In genomic region chr19:54095859-54096641, GRCh38 we compare ENCODE assay signal across 9 cellular contexts. TPM values are rescaled to one million over a fixed set of nuclear protein-coding genes. Genes with fewer than 3 reads are reported as not detected.
DNase-seq lines count a peak whose midpoint lies in the region; ATAC-seq and TF ChIP-seq lines count a peak whose summit lies in the region.
"Not testable (repeated sequence)": the region's sequence is repeated elsewhere in the genome, so short reads cannot be mapped to it uniquely, and the experiment has no call there.
"Had no signal": no experiment of that assay in that cellular context is flagged by ENCODE, and none has a peak within 500 bp of the region (broad histone marks: within the 10 kb centered on the region; RNA-seq: fewer than 3 reads in every experiment).

No MANE protein-coding gene starts in this region.

- not testable (repeated sequence) for H3K27me3 Mint-ChIP-seq in central memory CD8-positive, alpha-beta T cell
- peaks cover 0 to 11% of the 10 kb centered on the region in 2 donors for H3K27me3 Mint-ChIP-seq in natural killer cell (ENCODE audit: low read depth in 2 of 2)

- H3K27ac Mint-ChIP-seq in central memory CD8-positive, alpha-beta T cell (ENCODE audit: low read depth): peak overlapping the region; percentile 96
- H3K27ac Mint-ChIP-seq in natural killer cell: peak overlapping the region; percentile 92 to 93

- not testable (repeated sequence) for H3K27me3 ChIP-seq in HL-60 (ENCODE audit: insufficient read depth, poor library complexity, severe bottlenecking)

- peaks cover 14% of the 10 kb centered on the region for H3K36me3 Mint-ChIP-seq in central memory CD8-positive, alpha-beta T cell (ENCODE audit: insufficient read depth)
- not testable (repeated sequence) for H3K36me3 Mint-ChIP-seq in natural killer cell

- ATAC-seq in central memory CD8-positive, alpha-beta T cell (replicated peaks; ENCODE audit: extremely low read depth, poor library complexity, severe bottlenecking): peak; percentile 80
- peak; percentile 85 for ATAC-seq in left ventricle myocardium superior
- ATAC-seq in natural killer cell: peak; percentile 85 to 87 (median 86)

- peak overlapping the region; percentile 40; the same call in 1 of the 2 replicates for H3K4me3 ChIP-seq in HL-60 (replicated peaks; ENCODE audit: insufficient read depth, low read length)

- peaks cover 13% of the 10 kb centered on the region for H3K4me1 Mint-ChIP-seq in central memory CD8-positive, alpha-beta T cell
- H3K4me1 Mint-ChIP-seq in natural killer cell: peaks cover 17 to 19% of the 10 kb centered on the region in 2 donors

- H3K4me3 Mint-ChIP-seq in central memory CD8-positive, alpha-beta T cell: peak overlapping the region; percentile 79
- peak overlapping the region; percentile 98 for H3K4me3 Mint-ChIP-seq in natural killer cell

- DNase-seq in CD1c-positive myeloid dendritic cell (ENCODE audit: extremely low spot score) (peak; percentile 50), OCI-M1 (lab: John Stamatoyannopoulos, UW) (peak; percentile 21), left ventricle myocardium superior (peak; percentile 69), natural killer cell (peak; percentile 57)
- DNase-seq in HL-60 (ENCODE audit: low read depth in 1 of 2, low spot score in 1 of 2): not testable (repeated sequence)
- peak; percentile 71 for DNase-seq in activated CD8-positive, alpha-beta memory T cell treated with anti-CD3 and anti-CD28 coated beads, Interleukin-2, amount 50 U/mL, for 48 hours
- peak; percentile 39 to 50 for DNase-seq in central memory CD8-positive, alpha-beta T cell (ENCODE audit: low spot score in 2 of 2)
- peak; percentile 40 for DNase-seq in stimulated activated CD8-positive, alpha-beta memory T cell treated with anti-CD3 and anti-CD28 coated beads, Interleukin-12 subunit alpha, Interleukin-12 subunit beta, amount 100 ng/mL, for 4 hours (ENCODE audit: low read depth)

- intact Hi-C loops in left ventricle myocardium superior (cut with micrococcal nuclease); natural killer cell (cut with micrococcal nuclease): not testable (repeated sequence)

- H3K9me3 Mint-ChIP-seq in central memory CD8-positive, alpha-beta T cell; natural killer cell: not testable (repeated sequence)

- TF ChIP-seq CTCF in HL-60 (IDR thresholded peaks at IDR 0.05; ENCODE audit: insufficient read depth, low read length); natural killer cell (IDR thresholded peaks at IDR 0.05): not testable (repeated sequence)

- H3K27ac ChIP-seq in HL-60 (replicated peaks): not testable (repeated sequence)

RNA-seq across cellular contexts. Expression of gene OSCAR, which starts 4.6 kb away (rescaled TPM):
- total RNA-seq in left ventricle myocardium superior (1.1 TPM), natural killer cell (1 to 10 TPM; 2.3 to 5.4 (median 4.4) TPM)
- total RNA-seq: SK-MEL-5 had no signal

RNA-seq across cellular contexts. Expression of gene NDUFA3, which starts 6.6 kb away (rescaled TPM):
- 589 TPM for total RNA-seq in left ventricle myocardium superior
- 10 to 100 TPM; 48.4 to 91.9 (median 71.4) TPM for total RNA-seq in natural killer cell

RNA-seq across cellular contexts. Expression of gene TARM1, which starts 14.9 kb away (rescaled TPM):
- total RNA-seq in left ventricle myocardium superior: not detected
- total RNA-seq in natural killer cell: not detected
- total RNA-seq: SK-MEL-5 had no signal

RNA-seq across cellular contexts. Expression of gene TFPT, which starts 19.4 kb away (rescaled TPM):
- total RNA-seq in left ventricle myocardium superior: 14.3 TPM
- total RNA-seq in natural killer cell: 10 to 100 TPM; 14.1 to 14.4 (median 14.2) TPM

RNA-seq across cellular contexts. Expression of gene PRPF31, which starts 19.5 kb away (rescaled TPM):
- total RNA-seq in left ventricle myocardium superior (43.2 TPM), natural killer cell (10 to 100 TPM; 64.4 to 65.9 (median 64.9) TPM)
